In genomic region chr3:5188419-5189405, GRCh38 we compare ENCODE assay signal across 8 cellular contexts. TPM values are rescaled to one million over a fixed set of nuclear protein-coding genes. Genes with fewer than 3 reads are reported as not detected.
DNase-seq lines count a peak whose midpoint lies in the region; TF ChIP-seq lines count a peak whose summit lies in the region.

No MANE protein-coding gene starts in this region.

- peaks cover 9% of the 10 kb centered on the region; the same call in 1 of the 2 replicates for H4K20me1 ChIP-seq in Karpas-422 (ENCODE audit: insufficient read depth, low read depth, low read length)

- no peaks in the 10 kb centered on the region for H3K9me3 Mint-ChIP-seq in mesothelial cell of epicardium

- H3K4me3 Mint-ChIP-seq in mesothelial cell of epicardium, result peak overlapping the region; percentile 89

- H3K79me2 ChIP-seq in Karpas-422 (ENCODE audit: low read length), result peaks cover 61% of the 10 kb centered on the region

- no peaks in the 10 kb centered on the region for H3K9me3 ChIP-seq in Karpas-422 (ENCODE audit: low read length)
- H3K9me3 ChIP-seq in suprapubic skin, result no peaks in the 10 kb centered on the region

- H3K27ac ChIP-seq in Karpas-422 (ENCODE audit: low read length) (peak overlapping the region; percentile 66), coronary artery (peak overlapping the region; percentile 97), suprapubic skin (peak overlapping the region; percentile 93)

- peak overlapping the region; percentile 90 for H3K4me2 ChIP-seq in Karpas-422 (ENCODE audit: low read depth, low read length, poor library complexity, severe bottlenecking)

- TF ChIP-seq CTCF in WI38 (IDR thresholded peaks at IDR 0.05; ENCODE audit: low read depth, low read length) (no peak), coronary artery (IDR thresholded peaks at IDR 0.05) (no peak), mesothelial cell of epicardium (IDR thresholded peaks at IDR 0.05; ENCODE audit: unreplicated experiment) (no peak), suprapubic skin (IDR thresholded peaks at IDR 0.05) (no peak)

- DNase-seq in GF-D8 (lab: John Stamatoyannopoulos, UW), result peak; percentile 26
- DNase-seq in Karpas-422, result peak; percentile 87
- no peak for DNase-seq in coronary artery (ENCODE audit: low spot score)
- DNase-seq in mesothelial cell of epicardium (ENCODE audit: low spot score in 2 of 2, unreplicated experiment in 2 of 2), result peak in 1 of 2 experiments; percentile 40
- peak in 1 of 2 donors; percentile 72 for DNase-seq in suprapubic skin (ENCODE audit: low spot score in 2 of 2)
- no peak for DNase-seq in NCI-H2107 treated with DMSO at 0.1 percent for 48 hours (lab: John Stamatoyannopoulos, UW; ENCODE audit: unreplicated experiment)
- no peak for DNase-seq in NK-92 (lab: John Stamatoyannopoulos, UW; ENCODE audit: unreplicated experiment)

- H3K27me3 Mint-ChIP-seq in mesothelial cell of epicardium (ENCODE audit: low read depth), result no peaks in the 10 kb centered on the region

- H3K4me1 ChIP-seq in Karpas-422 (ENCODE audit: low read length), result peaks cover 58% of the 10 kb centered on the region
- peaks cover 51% of the 10 kb centered on the region for H3K4me1 ChIP-seq in suprapubic skin

- TF ChIP-seq POLR2A in suprapubic skin (IDR thresholded peaks at IDR 0.05), result no peak

- H3K4me3 ChIP-seq in Karpas-422 (ENCODE audit: low read length), result peak overlapping the region; percentile 80
- H3K4me3 ChIP-seq in WI38 (ENCODE audit: low read depth, low read length), result peak overlapping the region; percentile 93
- H3K4me3 ChIP-seq in coronary artery, result peak overlapping the region; percentile 89
- peak overlapping the region; percentile 74 for H3K4me3 ChIP-seq in suprapubic skin

- H3K4me1 Mint-ChIP-seq in mesothelial cell of epicardium, result peaks cover 30% of the 10 kb centered on the region

- 0 out of 2 replicates have a peak overlapping the region, but pooled peaks have one; percentile 0 for H2AFZ ChIP-seq in Karpas-422 (ENCODE audit: low read length)

- no peaks in the 10 kb centered on the region for H3K9me2 ChIP-seq in Karpas-422 (replicated peaks; ENCODE audit: insufficient read depth, low read length)

- H3K27me3 ChIP-seq in Karpas-422 (ENCODE audit: low read length), result no peaks in the 10 kb centered on the region
- H3K27me3 ChIP-seq in suprapubic skin, result no peaks in the 10 kb centered on the region

- H3K36me3 ChIP-seq in Karpas-422 (ENCODE audit: insufficient read depth, low read length) (peaks cover 4% of the 10 kb centered on the region; the same call in 1 of the 2 replicates), suprapubic skin (peaks cover 3% of the 10 kb centered on the region)

- H3K9ac ChIP-seq in Karpas-422 (ENCODE audit: low read length), result peak overlapping the region; percentile 97

- no peak for TF ChIP-seq EP300 in suprapubic skin (IDR thresholded peaks at IDR 0.05)

- H3K36me3 Mint-ChIP-seq in mesothelial cell of epicardium, result peaks cover 5% of the 10 kb centered on the region

- H3K27ac Mint-ChIP-seq in mesothelial cell of epicardium, result peak overlapping the region; percentile 80

- 6% methylated on average over 18 of the region's 28 CpGs for WGBS in suprapubic skin

RNA-seq across cellular contexts. Expression of gene EDEM1, which starts 1.2 kb away (rescaled TPM):
- 68.8 and 134 TPM in 2 replicates for total RNA-seq in Karpas-422 (2014; rRNA removed; shearing (Covaris generic); ENCODE audit: low replicate concordance)
- total RNA-seq in mesothelial cell of epicardium (24.0 to 26.0 TPM (median 25.7 TPM) in 3 replicates), suprapubic skin (100 to 1,000 TPM in 1 of 4 donors, 10 to 100 TPM in 3; 48.1 to 127 (median 56.3) TPM)

Comparison
In these comparisons a context has a peak if more than half of its experiments do, and no peak if none do; other contexts are left out.
1. DNase-seq: peak in GF-D8 (single experiment) and Karpas-422 (single experiment); none in coronary artery (single experiment), NCI-H2107 treated with DMSO at 0.1 percent for 48 hours (single experiment) and NK-92 (single experiment).
2. Peak in every context shown above with its lines, with median percentiles within 50 percentile points of each other: H3K27ac ChIP-seq and H3K4me3 ChIP-seq.